ENCODE assay signal across 1 cellular context in genomic region chr7:92694211-92694610, GRCh38.
TF ChIP-seq lines count a peak whose summit lies in the region.

No MANE protein-coding gene starts in this region.

TF ChIP-seq in SK-N-SH treated with all-trans-retinoic acid at 6 μM for 48 hours, 23 proteins besides CTCF, POLR2A, EP300 and RAD21 (continued from another document):
- no peak for TF ChIP-seq PATZ1 (CRISPR knock-in tag; IDR thresholded peaks at IDR 0.05; ENCODE audit: borderline replicate concordance)
- no peak for TF ChIP-seq ZNF70 (CRISPR knock-in tag; IDR thresholded peaks at IDR 0.05)
- no peak for TF ChIP-seq ISL1 (CRISPR knock-in tag; IDR thresholded peaks at IDR 0.05)
- no peak for TF ChIP-seq BACH2 (CRISPR knock-in tag; IDR thresholded peaks at IDR 0.05; ENCODE audit: borderline replicate concordance)
- no peak for TF ChIP-seq POU6F1 (CRISPR knock-in tag; IDR thresholded peaks at IDR 0.05; ENCODE audit: borderline replicate concordance, low read depth)
- TF ChIP-seq TSHZ2 (CRISPR knock-in tag; IDR thresholded peaks at IDR 0.05): no peak
- TF ChIP-seq PPARA (CRISPR knock-in tag; IDR thresholded peaks at IDR 0.05; ENCODE audit: borderline replicate concordance): no peak
- no peak for TF ChIP-seq TCF4 (CRISPR knock-in tag; IDR thresholded peaks at IDR 0.05; ENCODE audit: borderline replicate concordance)
- TF ChIP-seq ZC3H10 (CRISPR knock-in tag; IDR thresholded peaks at IDR 0.05): no peak
- TF ChIP-seq ARNTL (CRISPR knock-in tag; IDR thresholded peaks at IDR 0.05; ENCODE audit: borderline replicate concordance, low read depth): no peak
- TF ChIP-seq RARB (CRISPR knock-in tag; IDR thresholded peaks at IDR 0.05): no peak
- TF ChIP-seq GLIS3 (CRISPR knock-in tag; IDR thresholded peaks at IDR 0.05): no peak
- TF ChIP-seq ZFP30 (CRISPR knock-in tag; IDR thresholded peaks at IDR 0.05): no peak
- TF ChIP-seq ZNF565 (CRISPR knock-in tag; conservative IDR thresholded peaks at IDR 0.05; ENCODE audit: low read depth): no peak
